Comparison of ENCODE assay signal across 19 cellular contexts in genomic region chr3:187628169-187628568, GRCh38. TPM values are rescaled to one million over a fixed set of nuclear protein-coding genes. Genes with fewer than 3 reads are reported as not detected.
DNase-seq lines count a peak whose midpoint lies in the region; ATAC-seq and TF ChIP-seq lines count a peak whose summit lies in the region.
"Had no signal": no experiment of that assay in that cellular context is flagged by ENCODE, and none has a peak within 500 bp of the region (broad histone marks: within the 10 kb centered on the region; RNA-seq: fewer than 3 reads in every experiment).

No MANE protein-coding gene starts in this region.

- peaks cover 14% of the 10 kb centered on the region for H3K27me3 ChIP-seq in A673 (replicated peaks; ENCODE audit: insufficient read depth, low read depth, low read length, poor library complexity)
- H3K27me3 ChIP-seq in left ventricle myocardium inferior (ENCODE audit: low read depth) = peaks cover 26% of the 10 kb centered on the region

- no TSS peak for BruUV-seq in A673 (replicated peaks; lab: Mats Ljungman, UMichigan)

- H3K4me1 ChIP-seq in A673 (ENCODE audit: insufficient read depth, low read length, poor library complexity, severe bottlenecking) = no peaks in the 10 kb centered on the region
- no peaks in the 10 kb centered on the region for H3K4me1 ChIP-seq in left ventricle myocardium inferior
- H3K4me1 ChIP-seq: heart left ventricle had no signal

- POLR2A ChIA-PET in A673 (lab: Charles Lee; ENCODE audit: low non-redundant PET) = no interaction called here

- ATAC-seq in HG03442 (IDR thresholded peaks at IDR 0.05; ENCODE audit: unreplicated experiment) = no peak
- ATAC-seq: activated CD4-positive, alpha-beta T cell treated with anti-CD3 and anti-CD28 coated beads for 36 hours; activated CD8-positive, alpha-beta memory T cell treated with anti-CD3 and anti-CD28 coated beads, Interleukin-2, amount 10 ng/mL, durations not matched to agents 7 days and 5 days; heart left ventricle; stimulated activated naive CD8-positive, alpha-beta T cell treated with anti-CD3 and anti-CD28 coated beads, Interleukin-15, amount 100 ng/mL, for 72 hours had no signal

- H3K27ac ChIP-seq in A673 (ENCODE audit: low read depth, low read length, poor library complexity, severe bottlenecking) (no peak overlapping the region), left ventricle myocardium inferior (replicated peaks) (no peak overlapping the region)
- H3K27ac ChIP-seq: heart left ventricle, RWPE1 had no signal

- peak; percentile 10 for DNase-seq in A673 (ENCODE audit: low spot score)
- DNase-seq in H4 (ENCODE audit: low spot score) = peak; percentile 20
- DNase-seq in NCI-H524 treated with DMSO at 0.1 percent for 48 hours (lab: John Stamatoyannopoulos, UW) = peak; percentile 86
- peak; percentile 50 for DNase-seq in iPS DF 19.7 (ENCODE audit: low read depth, low spot score)
- no peak for DNase-seq in epidermal melanocyte (ENCODE audit: insufficient read length, low spot score)
- no peak for DNase-seq in left ventricle myocardium inferior
- no peak for DNase-seq in dedifferentiated amniotic fluid mesenchymal stem cell (ENCODE audit: extremely low spot score)
- DNase-seq: activated CD4-positive, alpha-beta T cell treated with anti-CD3 and anti-CD28 coated beads for 36 hours; activated CD8-positive, alpha-beta memory T cell treated with anti-CD3 and anti-CD28 coated beads, Interleukin-2, amount 10 ng/mL, durations not matched to agents 7 days and 5 days; heart left ventricle; NCI-H146; NK-92 treated with Interleukin-12 subunit alpha and Interleukin-12 subunit beta, amount 100 ng/mL, for 24 hours; stimulated activated CD4-positive, alpha-beta T cell treated with anti-CD3 and anti-CD28 coated beads, Interleukin-2, amount 100 ng/mL, for 24 hours; stimulated activated naive CD8-positive, alpha-beta T cell treated with anti-CD3 and anti-CD28 coated beads, Interleukin-15, amount 100 ng/mL, for 72 hours; trophoblast cell had no signal

- intact Hi-C loops in A673 (cut with micrococcal nuclease; ENCODE audit: unreplicated experiment) (no loop called here), left ventricle myocardium inferior (cut with micrococcal nuclease) (no loop called here)

- H3K9me3 ChIP-seq in A673 (ENCODE audit: low read depth, low read length, poor library complexity, severe bottlenecking) (no peaks in the 10 kb centered on the region), left ventricle myocardium inferior (replicated peaks) (no peaks in the 10 kb centered on the region)
- H3K9me3 ChIP-seq: heart left ventricle had no signal

- H3K4me3 ChIP-seq in A673 (ENCODE audit: low read depth, low read length, poor library complexity, severe bottlenecking) (no peak overlapping the region), left ventricle myocardium inferior (no peak overlapping the region)
- H3K4me3 ChIP-seq: heart left ventricle had no signal

- CTCF ChIA-PET in A673 (lab: Charles Lee) = no interaction called here

- H3K36me3 ChIP-seq in A673 (ENCODE audit: insufficient read depth, low read length, poor library complexity, severe bottlenecking) (no peaks in the 10 kb centered on the region), left ventricle myocardium inferior (no peaks in the 10 kb centered on the region)
- H3K36me3 ChIP-seq: heart left ventricle had no signal

- TF ChIP-seq CTCF in A673 (conservative IDR thresholded peaks at IDR 0.05; ENCODE audit: low read depth, low read length) (no peak), left ventricle myocardium inferior (IDR thresholded peaks at IDR 0.05; ENCODE audit: borderline replicate concordance) (no peak)

RNA-seq across cellular contexts. Expression of gene SST, which starts 42.0 kb away (rescaled TPM):
- total RNA-seq in A673 (2021) (not detected in 2 replicates), left ventricle myocardium inferior (not detected)
- not detected in 2 replicates for total RNA-seq in H4 (2014; rRNA removed; shearing (Covaris generic))
- total RNA-seq: activated CD4-positive, alpha-beta T cell treated with anti-CD3 and anti-CD28 coated beads for 36 hours; activated CD8-positive, alpha-beta memory T cell treated with anti-CD3 and anti-CD28 coated beads, Interleukin-2, amount 10 ng/mL, durations not matched to agents 7 days and 5 days; heart left ventricle; posterior vena cava; skeletal muscle tissue had no signal

Comparison
In these comparisons a context has a peak if more than half of its experiments do, and no peak if none do; other contexts are left out.
1. DNase-seq: peak in A673 (single experiment), H4 (single experiment), NCI-H524 treated with DMSO at 0.1 percent for 48 hours (single experiment) and iPS DF 19.7 (single experiment); none in epidermal melanocyte (single experiment), left ventricle myocardium inferior (single experiment) and dedifferentiated amniotic fluid mesenchymal stem cell (single experiment).